Comparison of ENCODE assay signal across 10 cellular contexts in the genomic region with DNA sequence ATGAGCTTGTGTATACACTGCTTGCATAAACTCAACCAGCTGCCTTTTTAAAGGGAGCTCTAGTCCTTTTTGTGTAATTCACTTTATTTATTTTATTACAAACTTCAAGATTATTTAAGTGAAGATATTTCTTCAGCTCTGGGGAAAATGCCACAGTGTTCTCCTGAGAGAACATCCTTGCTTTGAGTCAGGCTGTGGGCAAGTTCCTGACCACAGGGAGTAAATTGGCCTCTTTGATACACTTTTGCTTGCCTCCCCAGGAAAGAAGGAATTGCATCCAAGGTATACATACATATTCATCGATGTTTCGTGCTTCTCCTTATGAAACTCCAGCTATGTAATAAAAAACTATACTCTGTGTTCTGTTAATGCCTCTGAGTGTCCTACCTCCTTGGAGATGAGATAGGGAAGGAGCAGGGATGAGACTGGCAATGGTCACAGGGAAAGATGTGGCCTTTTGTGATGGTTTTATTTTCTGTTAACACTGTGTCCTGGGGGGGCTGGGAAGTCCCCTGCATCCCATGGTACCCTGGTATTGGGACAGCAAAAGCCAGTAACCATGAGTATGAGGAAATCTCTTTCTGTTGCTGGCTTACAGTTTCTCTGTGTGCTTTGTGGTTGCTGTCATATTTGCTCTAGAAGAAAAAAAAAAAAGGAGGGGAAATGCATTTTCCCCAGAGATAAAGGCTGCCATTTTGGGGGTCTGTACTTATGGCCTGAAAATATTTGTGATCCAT.
DNase-seq lines count a peak whose midpoint lies in the region; ATAC-seq lines count a peak whose summit lies in the region.
"Had no signal": no experiment of that assay in that cellular context is flagged by ENCODE, and none has a peak within 500 bp of the region (broad histone marks: within the 10 kb centered on the region; RNA-seq: fewer than 3 reads in every experiment).

No MANE protein-coding gene starts in this region.

- peak; percentile 22 for ATAC-seq in effector memory CD8-positive, alpha-beta T cell (replicated peaks)

- no peaks in the 10 kb centered on the region for H3K27me3 Mint-ChIP-seq in activated naive CD4-positive, alpha-beta T cell treated with anti-CD3 and anti-CD28 coated beads, Interleukin-2, amount 10 ng/mL, durations not matched to agents 7 days and 5 days
- no peaks in the 10 kb centered on the region for H3K27me3 Mint-ChIP-seq in T-helper 1 cell treated with Interleukin-12 subunit alpha and Interleukin-12 subunit beta and Interleukin-4 antibody, amounts not matched to agents 30 μg/mL and 1 μg/mL, for 36 hours (ENCODE audit: low read depth)
- no peaks in the 10 kb centered on the region for H3K27me3 Mint-ChIP-seq in effector memory CD8-positive, alpha-beta T cell

- DNase-seq in activated naive CD4-positive, alpha-beta T cell treated with anti-CD3 and anti-CD28 coated beads, Interleukin-2, amount 10 ng/mL, durations not matched to agents 7 days and 5 days, result no peak
- DNase-seq in activated naive CD4-positive, alpha-beta T cell treated with anti-CD3 and anti-CD28 coated beads, Interleukin-2, amount 50 U/mL, for 16 hours, result no peak
- peak; percentile 43 to 50 (median 49) for DNase-seq in effector memory CD8-positive, alpha-beta T cell
- DNase-seq in NCI-H82 treated with DMSO at 0.1 percent for 48 hours (lab: John Stamatoyannopoulos, UW; ENCODE audit: unreplicated experiment), result no peak
- DNase-seq in NCI-H226, result no peak
- no peak for DNase-seq in activated gamma-delta T cell (lab: John Stamatoyannopoulos, UW)
- no peak for DNase-seq in stimulated activated CD4-positive, alpha-beta T cell treated with anti-CD3 and anti-CD28 coated beads, Interleukin-4, amount 100 ng/mL, for 24 hours
- DNase-seq: dorsolateral prefrontal cortex, NCI-H774 had no signal

- H3K36me3 Mint-ChIP-seq in activated naive CD4-positive, alpha-beta T cell treated with anti-CD3 and anti-CD28 coated beads, Interleukin-2, amount 10 ng/mL, durations not matched to agents 7 days and 5 days, result peaks cover 74% of the 10 kb centered on the region
- H3K36me3 Mint-ChIP-seq in T-helper 1 cell treated with Interleukin-12 subunit alpha and Interleukin-12 subunit beta and Interleukin-4 antibody, amounts not matched to agents 30 μg/mL and 1 μg/mL, for 36 hours (ENCODE audit: low read depth), result peaks cover 77% of the 10 kb centered on the region
- H3K36me3 Mint-ChIP-seq in effector memory CD8-positive, alpha-beta T cell (ENCODE audit: insufficient read depth), result peaks cover 98% of the 10 kb centered on the region

- H3K4me1 Mint-ChIP-seq in activated naive CD4-positive, alpha-beta T cell treated with anti-CD3 and anti-CD28 coated beads, Interleukin-2, amount 10 ng/mL, durations not matched to agents 7 days and 5 days, result peaks cover 49% of the 10 kb centered on the region
- peaks cover 62% of the 10 kb centered on the region for H3K4me1 Mint-ChIP-seq in T-helper 1 cell treated with Interleukin-12 subunit alpha and Interleukin-12 subunit beta and Interleukin-4 antibody, amounts not matched to agents 30 μg/mL and 1 μg/mL, for 36 hours (ENCODE audit: low read depth)
- H3K4me1 Mint-ChIP-seq in effector memory CD8-positive, alpha-beta T cell (ENCODE audit: low read depth in 2 of 2), result peaks cover 28 to 39% of the 10 kb centered on the region in 2 donors

- no peak overlapping the region for H3K4me3 Mint-ChIP-seq in activated naive CD4-positive, alpha-beta T cell treated with anti-CD3 and anti-CD28 coated beads, Interleukin-2, amount 10 ng/mL, durations not matched to agents 7 days and 5 days
- peak overlapping the region; percentile 23 for H3K4me3 Mint-ChIP-seq in T-helper 1 cell treated with Interleukin-12 subunit alpha and Interleukin-12 subunit beta and Interleukin-4 antibody, amounts not matched to agents 30 μg/mL and 1 μg/mL, for 36 hours
- H3K4me3 Mint-ChIP-seq in effector memory CD8-positive, alpha-beta T cell, result peak overlapping the region; percentile 40 to 80

- peaks cover 9% of the 10 kb centered on the region for H3K9me3 Mint-ChIP-seq in activated naive CD4-positive, alpha-beta T cell treated with anti-CD3 and anti-CD28 coated beads, Interleukin-2, amount 10 ng/mL, durations not matched to agents 7 days and 5 days
- peaks cover 12% of the 10 kb centered on the region for H3K9me3 Mint-ChIP-seq in T-helper 1 cell treated with Interleukin-12 subunit alpha and Interleukin-12 subunit beta and Interleukin-4 antibody, amounts not matched to agents 30 μg/mL and 1 μg/mL, for 36 hours
- H3K9me3 Mint-ChIP-seq in effector memory CD8-positive, alpha-beta T cell, result peaks cover 0 to 2% of the 10 kb centered on the region in 2 donors

- CTCF ChIA-PET in activated naive CD4-positive, alpha-beta T cell treated with anti-CD3 and anti-CD28 coated beads, Interleukin-2, amount 10 ng/mL, durations not matched to agents 7 days and 5 days (lab: Charles Lee), result interaction anchor here (0.9 to 19.6 kb wide), 9 partner anchors 11 to 122 kb away, joined by 3 to 467 read pairs (median 5); a partner anchor contains a TSS

- H3K27ac Mint-ChIP-seq in activated naive CD4-positive, alpha-beta T cell treated with anti-CD3 and anti-CD28 coated beads, Interleukin-2, amount 10 ng/mL, durations not matched to agents 7 days and 5 days, result peak overlapping the region; percentile 83
- H3K27ac Mint-ChIP-seq in T-helper 1 cell treated with Interleukin-12 subunit alpha and Interleukin-12 subunit beta and Interleukin-4 antibody, amounts not matched to agents 30 μg/mL and 1 μg/mL, for 36 hours, result peak overlapping the region; percentile 87
- H3K27ac Mint-ChIP-seq in effector memory CD8-positive, alpha-beta T cell, result peak overlapping the region; percentile 97 to 100

Comparison
In these comparisons a context has a peak if more than half of its experiments do, and no peak if none do; other contexts are left out.
1. DNase-seq: peak in effector memory CD8-positive, alpha-beta T cell (3 of 3); none in activated naive CD4-positive, alpha-beta T cell treated with anti-CD3 and anti-CD28 coated beads, Interleukin-2, amount 10 ng/mL, durations not matched to agents 7 days and 5 days (single experiment), activated naive CD4-positive, alpha-beta T cell treated with anti-CD3 and anti-CD28 coated beads, Interleukin-2, amount 50 U/mL, for 16 hours (single experiment), NCI-H82 treated with DMSO at 0.1 percent for 48 hours (single experiment), NCI-H226 (single experiment), activated gamma-delta T cell (single experiment) and stimulated activated CD4-positive, alpha-beta T cell treated with anti-CD3 and anti-CD28 coated beads, Interleukin-4, amount 100 ng/mL, for 24 hours (single experiment).
2. Peak in every context shown above with its lines, with median percentiles within 50 percentile points of each other: H3K27ac Mint-ChIP-seq.